In genomic region chr14:101965796-101966718, GRCh38 we compare ENCODE assay signal across 8 cellular contexts. TPM values are rescaled to one million over a fixed set of nuclear protein-coding genes. Genes with fewer than 3 reads are reported as not detected.
DNase-seq lines count a peak whose midpoint lies in the region; ATAC-seq and TF ChIP-seq lines count a peak whose summit lies in the region.

No MANE protein-coding gene starts in this region.

- TF ChIP-seq CTCF in neural cell (IDR thresholded peaks at IDR 0.05; ENCODE audit: poor library complexity, severe bottlenecking), result no peak

- peaks cover 7 to 11% of the 10 kb centered on the region in 2 donors for H3K36me3 ChIP-seq in duodenal mucosa (ENCODE audit: control insufficient read depth in 1 of 2, insufficient read depth in 2 of 2, low read length in 2 of 2)
- H3K36me3 ChIP-seq in neural cell (ENCODE audit: insufficient read depth, low read length), result no peaks in the 10 kb centered on the region

- peak overlapping the region; percentile 85 to 92 for H3K4me3 ChIP-seq in duodenal mucosa (ENCODE audit: low read depth in 1 of 2, low read length in 2 of 2)
- H3K4me3 ChIP-seq in neural cell (ENCODE audit: low read length), result peak overlapping the region; percentile 100

- H3K27ac ChIP-seq in duodenal mucosa (ENCODE audit: low read depth, low read length) (no peak overlapping the region), neural cell (ENCODE audit: low read length) (peak overlapping the region; percentile 95)

- H3K9me3 ChIP-seq in duodenal mucosa (ENCODE audit: control insufficient read depth in 1 of 2, low read length in 2 of 2) (no peaks in the 10 kb centered on the region), neural cell (ENCODE audit: low read length) (no peaks in the 10 kb centered on the region)

- DNase-seq in Daoy (ENCODE audit: low read depth) (peak; percentile 44), NCI-H69 (lab: John Stamatoyannopoulos, UW) (peak; percentile 65), UCSD-AML1 (lab: John Stamatoyannopoulos, UW; ENCODE audit: unreplicated experiment) (no peak), NCI-H2196 treated with DMSO at 0.1 percent for 48 hours (lab: John Stamatoyannopoulos, UW; ENCODE audit: unreplicated experiment) (no peak), putamen (ENCODE audit: low spot score) (no peak)

- no peak for ATAC-seq in GM19395 (IDR thresholded peaks at IDR 0.05; ENCODE audit: unreplicated experiment)

- H3K4me2 ChIP-seq in neural cell (ENCODE audit: low read length), result peak overlapping the region; percentile 75

- H3K4me1 ChIP-seq in duodenal mucosa (ENCODE audit: control insufficient read depth in 1 of 2, insufficient read depth in 2 of 2, low read length in 2 of 2), result peaks cover 26 to 32% of the 10 kb centered on the region in 2 donors

- H4K20me1 ChIP-seq in neural cell (ENCODE audit: insufficient read depth), result peaks cover 27% of the 10 kb centered on the region

- H2AFZ ChIP-seq in neural cell (ENCODE audit: low read depth, low read length), result peak overlapping the region; percentile 46

- H3F3A ChIP-seq in neural cell (ENCODE audit: insufficient read depth, low read length, poor library complexity, severe bottlenecking), result no peaks in the 10 kb centered on the region

- peaks cover 61% of the 10 kb centered on the region for H3K79me2 ChIP-seq in neural cell (replicated peaks; ENCODE audit: insufficient read depth, low read length)

- no peak for TF ChIP-seq EP300 in neural cell (conservative IDR thresholded peaks at IDR 0.05; ENCODE audit: poor library complexity, severe bottlenecking)

- H3K9ac ChIP-seq in duodenal mucosa (ENCODE audit: low read depth in 1 of 2, low read length in 2 of 2) (peak overlapping the region; percentile 15 to 85), neural cell (ENCODE audit: low read length) (peak overlapping the region; percentile 99)

- no peaks in the 10 kb centered on the region for H3K9me2 ChIP-seq in neural cell (ENCODE audit: insufficient read depth, low read length)

- TF ChIP-seq RAD21 in neural cell (conservative IDR thresholded peaks at IDR 0.05), result no peak

- H3K27me3 ChIP-seq in duodenal mucosa (ENCODE audit: control insufficient read depth in 1 of 2, insufficient read depth in 2 of 2, low read length in 2 of 2), result no peaks in the 10 kb centered on the region
- no peaks in the 10 kb centered on the region for H3K27me3 ChIP-seq in neural cell (ENCODE audit: insufficient read depth, low read depth, low read length)

TF ChIP-seq in neural cell, 6 proteins besides CTCF, POLR2A, EP300 and RAD21:
- TF ChIP-seq EZH2 (IDR thresholded peaks at IDR 0.05; ENCODE audit: borderline replicate concordance, insufficient read depth, low read length, poor library complexity, severe bottlenecking) (no peak), SMC3 (conservative IDR thresholded peaks at IDR 0.05; ENCODE audit: poor library complexity) (no peak), TAF1 (IDR thresholded peaks at IDR 0.05; ENCODE audit: low read depth) (no peak), REST (IDR thresholded peaks at IDR 0.05; ENCODE audit: borderline replicate concordance) (no peak), POLR2AphosphoS5 (IDR thresholded peaks at IDR 0.05) (no peak), MXI1 (conservative IDR thresholded peaks at IDR 0.05; ENCODE audit: poor library complexity, severe bottlenecking) (no peak)

RNA-seq across cellular contexts. Expression of gene DYNC1H1, which starts 1.7 kb away (rescaled TPM):
- 219 and 264 TPM in 2 replicates for total RNA-seq in Daoy (2014; rRNA removed; shearing (Covaris generic))
- polyA plus RNA-seq in neural cell, result 298 and 343 TPM in 2 replicates
- polyA minus RNA-seq in neural cell, result 764 and 941 TPM in 2 replicates

Comparison
In these comparisons a context has a peak if more than half of its experiments do, and no peak if none do; other contexts are left out.
1. DNase-seq: peak in Daoy (single experiment) and NCI-H69 (single experiment); none in UCSD-AML1 (single experiment), NCI-H2196 treated with DMSO at 0.1 percent for 48 hours (single experiment) and putamen (single experiment).